ENCODE assay signal across 18 cellular contexts in genomic region chr5:8478308-8478707, GRCh38.
"Had no signal": no experiment of that assay in that cellular context is flagged by ENCODE, and none has a peak within 500 bp of the region (broad histone marks: within the 10 kb centered on the region; RNA-seq: fewer than 3 reads in every experiment).

No MANE protein-coding gene starts in this region.

- H3K36me3 ChIP-seq: left ventricle myocardium inferior, sigmoid colon, thoracic aorta, upper lobe of left lung had no signal

- H3K27me3 ChIP-seq: sigmoid colon, upper lobe of left lung had no signal

- ATAC-seq: esophagus mucosa; stimulated activated memory B cell treated with anti-CD40 and anti-IgM and Interleukin-4, amounts not matched to agents 10 μg/mL and 1 μg/mL and 100 μg/mL, for 72 hours had no signal

- H3K9me3 ChIP-seq: left ventricle myocardium inferior, sigmoid colon, thoracic aorta, upper lobe of left lung had no signal

- H3K27ac ChIP-seq: left ventricle myocardium inferior, sigmoid colon, thoracic aorta, upper lobe of left lung had no signal

- DNase-seq: activated CD4-positive, alpha-beta T cell treated with anti-CD3 and anti-CD28 coated beads, Interleukin-2, amount 50 U/mL, for 1 hour; activated CD8-positive, alpha-beta memory T cell treated with anti-CD3 and anti-CD28 coated beads, Interleukin-2, amount 50 U/mL, for 4 hours; activated effector memory CD4-positive, alpha-beta T cell treated with Interleukin-2 at 50 U/mL for 16 hours; activated naive CD4-positive, alpha-beta T cell treated with anti-CD3 and anti-CD28 coated beads, Interleukin-2, amount 50 U/mL, for 16 hours; activated T-cell treated with anti-CD3 and anti-CD28 coated beads, Interleukin-2, amount 50 U/mL, for 4 hours; aorta; cortex of kidney; effector CD4-positive, alpha-beta T cell; foreskin melanocyte; left ventricle myocardium inferior; occipital lobe; posterior cingulate gyrus; sigmoid colon; stimulated activated CD4-positive, alpha-beta T cell treated with anti-CD3 and anti-CD28 coated beads, Interleukin-4, amount 100 ng/mL, for 24 hours; upper lobe of left lung had no signal

- H3K4me1 ChIP-seq: left ventricle myocardium inferior, sigmoid colon, upper lobe of left lung had no signal

- H3K4me3 ChIP-seq: left ventricle myocardium inferior, sigmoid colon, thoracic aorta, upper lobe of left lung had no signal
